ENCODE assay signal across 10 cellular contexts in genomic region chr3:69020424-69020823, GRCh38. TPM values are rescaled to one million over a fixed set of nuclear protein-coding genes. Genes with fewer than 3 reads are reported as not detected.
DNase-seq lines count a peak whose midpoint lies in the region; ATAC-seq and TF ChIP-seq lines count a peak whose summit lies in the region.
"Had no signal": no experiment of that assay in that cellular context is flagged by ENCODE, and none has a peak within 500 bp of the region (broad histone marks: within the 10 kb centered on the region; RNA-seq: fewer than 3 reads in every experiment).

No MANE protein-coding gene starts in this region.

- no peaks in the 10 kb centered on the region for H3K27me3 Mint-ChIP-seq in activated CD8-positive, alpha-beta T cell treated with anti-CD3 and anti-CD28 coated beads for 36 hours
- H3K27me3 Mint-ChIP-seq in activated CD8-positive, alpha-beta T cell treated with anti-CD3 and anti-CD28 coated beads, Interleukin-2, amount 10 ng/mL, durations not matched to agents 7 days and 5 days (ENCODE audit: low read depth), result no peaks in the 10 kb centered on the region
- H3K27me3 Mint-ChIP-seq in endothelial cell (ENCODE audit: unreplicated experiment), result no peaks in the 10 kb centered on the region

- BruUV-seq in OCI-LY7 (replicated peaks; lab: Mats Ljungman, UMichigan), result no TSS peak

- TF ChIP-seq CTCF in activated CD8-positive, alpha-beta T cell treated with anti-CD3 and anti-CD28 coated beads for 36 hours (IDR thresholded peaks at IDR 0.05), result peak; percentile 39
- TF ChIP-seq CTCF in OCI-LY7 (conservative IDR thresholded peaks at IDR 0.05; ENCODE audit: low read length), result peak; percentile 82
- TF ChIP-seq CTCF in endothelial cell (IDR thresholded peaks at IDR 0.05; ENCODE audit: unreplicated experiment), result peak; percentile 13
- peak; percentile 17 for TF ChIP-seq CTCF in smooth muscle cell (IDR thresholded peaks at IDR 0.05; ENCODE audit: borderline replicate concordance, insufficient read depth, poor library complexity, severe bottlenecking)

- H4K20me1 ChIP-seq in OCI-LY7 (ENCODE audit: insufficient read depth, low read length) (no peaks in the 10 kb centered on the region), smooth muscle cell (ENCODE audit: low read depth) (peaks cover 23% of the 10 kb centered on the region)

- CTCF ChIA-PET in activated CD8-positive, alpha-beta T cell treated with anti-CD3 and anti-CD28 coated beads for 36 hours (lab: Charles Lee), result interaction anchor here (0.6 kb wide), 1 partner anchor 138 kb away, joined by 3 read pairs; no protein-coding TSS in a partner anchor
- CTCF ChIA-PET in activated CD8-positive, alpha-beta T cell treated with anti-CD3 and anti-CD28 coated beads, Interleukin-2, amount 10 ng/mL, durations not matched to agents 7 days and 5 days (lab: Charles Lee), result interaction anchor here (0.6 to 1.3 kb wide), 2 partner anchors 13 to 1413 kb away, joined by 3 read pairs; no protein-coding TSS in a partner anchor
- CTCF ChIA-PET in OCI-LY7 (lab: Charles Lee; ENCODE audit: unreplicated experiment), result no interaction called here

- peaks cover 31% of the 10 kb centered on the region for H3F3A ChIP-seq in smooth muscle cell (ENCODE audit: low read depth)

- POLR2A ChIA-PET in activated CD8-positive, alpha-beta T cell treated with anti-CD3 and anti-CD28 coated beads for 36 hours (lab: Charles Lee), result no interaction called here
- POLR2A ChIA-PET in activated CD8-positive, alpha-beta T cell treated with anti-CD3 and anti-CD28 coated beads, Interleukin-2, amount 10 ng/mL, durations not matched to agents 7 days and 5 days (lab: Charles Lee), result interaction anchor here (1.0 kb wide), 1 partner anchor 44 kb away, joined by 3 read pairs; no protein-coding TSS in a partner anchor
- POLR2A ChIA-PET in OCI-LY7 (lab: Charles Lee), result no interaction called here

- DNase-seq in activated CD8-positive, alpha-beta T cell treated with anti-CD3 and anti-CD28 coated beads for 36 hours, result no peak
- no peak for DNase-seq in activated CD8-positive, alpha-beta T cell treated with anti-CD3 and anti-CD28 coated beads, Interleukin-2, amount 10 ng/mL, durations not matched to agents 7 days and 5 days
- DNase-seq in OCI-LY7 (ENCODE audit: low spot score), result peak; percentile 8
- no peak for DNase-seq in endothelial cell (ENCODE audit: low spot score)
- no peak for DNase-seq in smooth muscle cell (lab: John Stamatoyannopoulos, UW; ENCODE audit: unreplicated experiment)
- no peak for DNase-seq in activated naive CD4-positive, alpha-beta T cell treated with Interleukin-2 at 50 U/mL for 16 hours
- DNase-seq in effector CD8-positive, alpha-beta T cell (lab: John Stamatoyannopoulos, UW), result no peak
- no peak for DNase-seq in HUDEP-2 (lab: John Stamatoyannopoulos, UW; ENCODE audit: unreplicated experiment in 76 of 76)
- DNase-seq: effector CD4-positive, alpha-beta T cell had no signal

- no peaks in the 10 kb centered on the region for H3K9me3 Mint-ChIP-seq in activated CD8-positive, alpha-beta T cell treated with anti-CD3 and anti-CD28 coated beads for 36 hours
- no peaks in the 10 kb centered on the region for H3K9me3 Mint-ChIP-seq in activated CD8-positive, alpha-beta T cell treated with anti-CD3 and anti-CD28 coated beads, Interleukin-2, amount 10 ng/mL, durations not matched to agents 7 days and 5 days (ENCODE audit: insufficient read depth)
- no peaks in the 10 kb centered on the region for H3K9me3 Mint-ChIP-seq in endothelial cell (ENCODE audit: unreplicated experiment)

- H3K4me3 ChIP-seq in OCI-LY7 (ENCODE audit: low read depth, low read length, poor library complexity, severe bottlenecking) (no peak overlapping the region), smooth muscle cell (no peak overlapping the region)
- H3K4me3 ChIP-seq: thoracic aorta had no signal

- no peak overlapping the region for H3K27ac ChIP-seq in OCI-LY7 (ENCODE audit: low read depth, low read length, poor library complexity, severe bottlenecking)
- no peak overlapping the region for H3K27ac ChIP-seq in smooth muscle cell (ENCODE audit: low read depth)
- H3K27ac ChIP-seq: thoracic aorta had no signal

- H3K9me3 ChIP-seq in OCI-LY7 (ENCODE audit: low read length) (no peaks in the 10 kb centered on the region), smooth muscle cell (replicated peaks; ENCODE audit: low read depth) (no peaks in the 10 kb centered on the region)
- H3K9me3 ChIP-seq: thoracic aorta had no signal

- no peak overlapping the region for H3K4me3 Mint-ChIP-seq in activated CD8-positive, alpha-beta T cell treated with anti-CD3 and anti-CD28 coated beads for 36 hours
- H3K4me3 Mint-ChIP-seq in activated CD8-positive, alpha-beta T cell treated with anti-CD3 and anti-CD28 coated beads, Interleukin-2, amount 10 ng/mL, durations not matched to agents 7 days and 5 days, result no peak overlapping the region
- no peak overlapping the region for H3K4me3 Mint-ChIP-seq in endothelial cell (ENCODE audit: unreplicated experiment)

- no peak overlapping the region for H3K9ac ChIP-seq in smooth muscle cell (ENCODE audit: low read depth)

- H2AFZ ChIP-seq in OCI-LY7 (ENCODE audit: low read length) (no peak overlapping the region), smooth muscle cell (ENCODE audit: low read depth) (no peak overlapping the region)

- no peaks in the 10 kb centered on the region for H3K4me1 ChIP-seq in OCI-LY7 (ENCODE audit: insufficient read depth, low read length, poor library complexity, severe bottlenecking)
- no peaks in the 10 kb centered on the region for H3K4me1 ChIP-seq in smooth muscle cell (ENCODE audit: low read depth)

- H3K4me1 Mint-ChIP-seq in activated CD8-positive, alpha-beta T cell treated with anti-CD3 and anti-CD28 coated beads for 36 hours (ENCODE audit: low read depth), result peaks cover 6% of the 10 kb centered on the region
- H3K4me1 Mint-ChIP-seq in activated CD8-positive, alpha-beta T cell treated with anti-CD3 and anti-CD28 coated beads, Interleukin-2, amount 10 ng/mL, durations not matched to agents 7 days and 5 days (ENCODE audit: low read depth), result peaks cover 7% of the 10 kb centered on the region
- H3K4me1 Mint-ChIP-seq in endothelial cell (ENCODE audit: unreplicated experiment), result peaks cover 7% of the 10 kb centered on the region

- H3K79me2 ChIP-seq in OCI-LY7 (ENCODE audit: insufficient read depth, low read depth, low read length) (no peaks in the 10 kb centered on the region), smooth muscle cell (ENCODE audit: low read depth) (no peaks in the 10 kb centered on the region)

- H3K27me3 ChIP-seq in smooth muscle cell (ENCODE audit: low read depth), result no peaks in the 10 kb centered on the region

- no peak for ATAC-seq in activated CD8-positive, alpha-beta T cell treated with anti-CD3 and anti-CD28 coated beads for 36 hours
- no peak for ATAC-seq in activated CD8-positive, alpha-beta T cell treated with anti-CD3 and anti-CD28 coated beads, Interleukin-2, amount 10 ng/mL, durations not matched to agents 7 days and 5 days

- WGBS in smooth muscle cell (ENCODE audit: low lambda C conversion rate), result 63% methylated on average over 2 of the region's 2 CpGs

- H3K4me2 ChIP-seq in OCI-LY7 (ENCODE audit: low read length), result no peak overlapping the region
- no peak overlapping the region for H3K4me2 ChIP-seq in smooth muscle cell

- peaks cover 56% of the 10 kb centered on the region for H3K36me3 ChIP-seq in OCI-LY7 (ENCODE audit: insufficient read depth, low read length)
- peaks cover 20% of the 10 kb centered on the region for H3K36me3 ChIP-seq in smooth muscle cell (ENCODE audit: low read depth)

- H3K27ac Mint-ChIP-seq in activated CD8-positive, alpha-beta T cell treated with anti-CD3 and anti-CD28 coated beads for 36 hours, result no peak overlapping the region
- H3K27ac Mint-ChIP-seq in activated CD8-positive, alpha-beta T cell treated with anti-CD3 and anti-CD28 coated beads, Interleukin-2, amount 10 ng/mL, durations not matched to agents 7 days and 5 days, result no peak overlapping the region
- H3K27ac Mint-ChIP-seq in endothelial cell (ENCODE audit: unreplicated experiment), result no peak overlapping the region

- H3K9me2 ChIP-seq in OCI-LY7 (ENCODE audit: insufficient read depth, low read length), result no peaks in the 10 kb centered on the region

- H3K36me3 Mint-ChIP-seq in activated CD8-positive, alpha-beta T cell treated with anti-CD3 and anti-CD28 coated beads for 36 hours (ENCODE audit: low read depth), result peaks cover 10% of the 10 kb centered on the region
- peaks cover 40% of the 10 kb centered on the region for H3K36me3 Mint-ChIP-seq in activated CD8-positive, alpha-beta T cell treated with anti-CD3 and anti-CD28 coated beads, Interleukin-2, amount 10 ng/mL, durations not matched to agents 7 days and 5 days (ENCODE audit: low read depth)
- peaks cover 9% of the 10 kb centered on the region for H3K36me3 Mint-ChIP-seq in endothelial cell (ENCODE audit: low read depth, unreplicated experiment)

- intact Hi-C loops in activated CD8-positive, alpha-beta T cell treated with anti-CD3 and anti-CD28 coated beads for 36 hours (cut with micrococcal nuclease), result no loop called here
- intact Hi-C loops in OCI-LY7 (cut with micrococcal nuclease; ENCODE audit: unreplicated experiment), result no loop called here

RNA-seq across cellular contexts. Expression of gene EOGT, which starts 6.9 kb away (rescaled TPM):
- 1 to 10 TPM; 4.3 to 4.9 TPM for total RNA-seq in activated CD8-positive, alpha-beta T cell treated with anti-CD3 and anti-CD28 coated beads for 36 hours
- total RNA-seq in activated CD8-positive, alpha-beta T cell treated with anti-CD3 and anti-CD28 coated beads, Interleukin-2, amount 10 ng/mL, durations not matched to agents 7 days and 5 days, result 10 to 100 TPM in 1 of 2 experiments, 1 to 10 TPM in 1; 9.4 to 13.6 TPM
- 3.6 and 5.9 TPM in 2 replicates for total RNA-seq in OCI-LY7 (2014; rRNA removed; shearing (Covaris generic))
- total RNA-seq in OCI-LY7 (2022) (8.7 and 10.8 TPM in 2 replicates), endothelial cell (ENCODE audit: unreplicated experiment) (165 TPM), smooth muscle cell (30.5 and 30.6 TPM in 2 replicates)
- polyA plus RNA-seq in smooth muscle cell, result 21.2 and 22.7 TPM in 2 replicates

RNA-seq across cellular contexts. Expression of gene TMF1, which starts 31.7 kb away (rescaled TPM):
- 10 to 100 TPM; 38.9 to 42.1 TPM for total RNA-seq in activated CD8-positive, alpha-beta T cell treated with anti-CD3 and anti-CD28 coated beads for 36 hours
- 10 to 100 TPM; 47.5 to 49.3 TPM for total RNA-seq in activated CD8-positive, alpha-beta T cell treated with anti-CD3 and anti-CD28 coated beads, Interleukin-2, amount 10 ng/mL, durations not matched to agents 7 days and 5 days
- total RNA-seq in OCI-LY7 (2014; rRNA removed; shearing (Covaris generic)), result 16.6 and 20.8 TPM in 2 replicates
- total RNA-seq in OCI-LY7 (2022) (29.0 and 29.4 TPM in 2 replicates), endothelial cell (ENCODE audit: unreplicated experiment) (18.1 TPM), smooth muscle cell (61.8 and 63.0 TPM in 2 replicates)
- 28.9 and 33.4 TPM in 2 replicates for polyA plus RNA-seq in smooth muscle cell

RNA-seq across cellular contexts. Expression of gene UBA3, which starts 59.7 kb away (rescaled TPM):
- 10 to 100 TPM; 72.7 to 75.6 TPM for total RNA-seq in activated CD8-positive, alpha-beta T cell treated with anti-CD3 and anti-CD28 coated beads for 36 hours
- total RNA-seq in activated CD8-positive, alpha-beta T cell treated with anti-CD3 and anti-CD28 coated beads, Interleukin-2, amount 10 ng/mL, durations not matched to agents 7 days and 5 days, result 100 to 1,000 TPM in 1 of 2 experiments, 10 to 100 TPM in 1; 95.5 to 101 TPM
- total RNA-seq in OCI-LY7 (2014; rRNA removed; shearing (Covaris generic)), result 66.5 and 78.8 TPM in 2 replicates
- 70.2 and 70.8 TPM in 2 replicates for total RNA-seq in OCI-LY7 (2022)
- total RNA-seq in endothelial cell (ENCODE audit: unreplicated experiment), result 58.9 TPM
- total RNA-seq in smooth muscle cell, result 71.2 and 102 TPM in 2 replicates
- polyA plus RNA-seq in smooth muscle cell, result 47.5 and 52.4 TPM in 2 replicates

Comparison
In these comparisons a context has a peak if more than half of its experiments do, and no peak if none do; other contexts are left out.
1. CTCF ChIP-seq: peak in every context shown above with its lines; median percentile 82 in OCI-LY7; 39 in activated CD8-positive, alpha-beta T cell treated with anti-CD3 and anti-CD28 coated beads for 36 hours; 17 in smooth muscle cell; 13 in endothelial cell.